ENCODE assay signal across 1 cellular context in the genomic region with DNA sequence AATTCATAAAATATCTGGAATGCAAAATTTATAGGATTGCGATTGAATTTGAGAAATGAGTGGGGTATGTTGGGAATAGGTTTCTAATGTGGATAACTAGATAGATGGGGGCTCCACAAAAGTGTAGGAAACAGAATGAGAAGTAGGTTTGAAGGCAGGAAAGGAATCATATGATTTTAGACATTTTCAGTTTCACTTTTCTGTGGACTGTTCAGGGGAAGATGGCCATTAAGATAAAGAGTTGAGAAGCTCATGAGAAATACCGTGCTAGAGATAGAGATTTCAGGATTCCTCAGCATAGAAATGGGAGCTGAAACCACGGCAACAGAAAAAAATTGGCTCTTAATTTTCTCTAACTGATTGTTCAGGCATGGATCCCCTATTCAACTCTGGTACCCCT.
TF ChIP-seq lines count a peak whose summit lies in the region.

No MANE protein-coding gene starts in this region.

TF ChIP-seq in HepG2, 621 proteins besides CTCF, POLR2A, EP300 and RAD21 (continued from another document):
- TF ChIP-seq, protein P1, sequence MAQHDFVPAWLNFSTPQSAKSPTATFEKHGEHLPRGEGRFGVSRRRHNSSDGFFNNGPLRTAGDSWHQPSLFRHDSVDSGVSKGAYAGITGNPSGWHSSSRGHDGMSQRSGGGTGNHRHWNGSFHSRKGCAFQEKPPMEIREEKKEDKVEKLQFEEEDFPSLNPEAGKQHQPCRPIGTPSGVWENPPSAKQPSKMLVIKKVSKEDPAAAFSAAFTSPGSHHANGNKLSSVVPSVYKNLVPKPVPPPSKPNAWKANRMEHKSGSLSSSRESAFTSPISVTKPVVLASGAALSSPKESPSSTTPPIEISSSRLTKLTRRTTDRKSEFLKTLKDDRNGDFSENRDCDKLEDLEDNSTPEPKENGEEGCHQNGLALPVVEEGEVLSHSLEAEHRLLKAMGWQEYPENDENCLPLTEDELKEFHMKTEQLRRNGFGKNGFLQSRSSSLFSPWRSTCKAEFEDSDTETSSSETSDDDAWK (CRISPR knock-in tag; IDR thresholded peaks at IDR 0.05) = no peak
- TF ChIP-seq ELF4 (CRISPR knock-in tag; IDR thresholded peaks at IDR 0.05; ENCODE audit: borderline replicate concordance) = no peak
- no peak for TF ChIP-seq HNRNPLL (IDR thresholded peaks at IDR 0.05; ENCODE audit: low read depth, low read length, poor library complexity, severe bottlenecking)
